1 cellular context compared by ENCODE assay signal in genomic region chr21:16084776-16085364, GRCh38.
TF ChIP-seq lines count a peak whose summit lies in the region.

No MANE protein-coding gene starts in this region.

TF ChIP-seq in HepG2, 621 proteins besides CTCF, POLR2A, EP300 and RAD21 (continued from another document):
- TF ChIP-seq, protein P1, sequence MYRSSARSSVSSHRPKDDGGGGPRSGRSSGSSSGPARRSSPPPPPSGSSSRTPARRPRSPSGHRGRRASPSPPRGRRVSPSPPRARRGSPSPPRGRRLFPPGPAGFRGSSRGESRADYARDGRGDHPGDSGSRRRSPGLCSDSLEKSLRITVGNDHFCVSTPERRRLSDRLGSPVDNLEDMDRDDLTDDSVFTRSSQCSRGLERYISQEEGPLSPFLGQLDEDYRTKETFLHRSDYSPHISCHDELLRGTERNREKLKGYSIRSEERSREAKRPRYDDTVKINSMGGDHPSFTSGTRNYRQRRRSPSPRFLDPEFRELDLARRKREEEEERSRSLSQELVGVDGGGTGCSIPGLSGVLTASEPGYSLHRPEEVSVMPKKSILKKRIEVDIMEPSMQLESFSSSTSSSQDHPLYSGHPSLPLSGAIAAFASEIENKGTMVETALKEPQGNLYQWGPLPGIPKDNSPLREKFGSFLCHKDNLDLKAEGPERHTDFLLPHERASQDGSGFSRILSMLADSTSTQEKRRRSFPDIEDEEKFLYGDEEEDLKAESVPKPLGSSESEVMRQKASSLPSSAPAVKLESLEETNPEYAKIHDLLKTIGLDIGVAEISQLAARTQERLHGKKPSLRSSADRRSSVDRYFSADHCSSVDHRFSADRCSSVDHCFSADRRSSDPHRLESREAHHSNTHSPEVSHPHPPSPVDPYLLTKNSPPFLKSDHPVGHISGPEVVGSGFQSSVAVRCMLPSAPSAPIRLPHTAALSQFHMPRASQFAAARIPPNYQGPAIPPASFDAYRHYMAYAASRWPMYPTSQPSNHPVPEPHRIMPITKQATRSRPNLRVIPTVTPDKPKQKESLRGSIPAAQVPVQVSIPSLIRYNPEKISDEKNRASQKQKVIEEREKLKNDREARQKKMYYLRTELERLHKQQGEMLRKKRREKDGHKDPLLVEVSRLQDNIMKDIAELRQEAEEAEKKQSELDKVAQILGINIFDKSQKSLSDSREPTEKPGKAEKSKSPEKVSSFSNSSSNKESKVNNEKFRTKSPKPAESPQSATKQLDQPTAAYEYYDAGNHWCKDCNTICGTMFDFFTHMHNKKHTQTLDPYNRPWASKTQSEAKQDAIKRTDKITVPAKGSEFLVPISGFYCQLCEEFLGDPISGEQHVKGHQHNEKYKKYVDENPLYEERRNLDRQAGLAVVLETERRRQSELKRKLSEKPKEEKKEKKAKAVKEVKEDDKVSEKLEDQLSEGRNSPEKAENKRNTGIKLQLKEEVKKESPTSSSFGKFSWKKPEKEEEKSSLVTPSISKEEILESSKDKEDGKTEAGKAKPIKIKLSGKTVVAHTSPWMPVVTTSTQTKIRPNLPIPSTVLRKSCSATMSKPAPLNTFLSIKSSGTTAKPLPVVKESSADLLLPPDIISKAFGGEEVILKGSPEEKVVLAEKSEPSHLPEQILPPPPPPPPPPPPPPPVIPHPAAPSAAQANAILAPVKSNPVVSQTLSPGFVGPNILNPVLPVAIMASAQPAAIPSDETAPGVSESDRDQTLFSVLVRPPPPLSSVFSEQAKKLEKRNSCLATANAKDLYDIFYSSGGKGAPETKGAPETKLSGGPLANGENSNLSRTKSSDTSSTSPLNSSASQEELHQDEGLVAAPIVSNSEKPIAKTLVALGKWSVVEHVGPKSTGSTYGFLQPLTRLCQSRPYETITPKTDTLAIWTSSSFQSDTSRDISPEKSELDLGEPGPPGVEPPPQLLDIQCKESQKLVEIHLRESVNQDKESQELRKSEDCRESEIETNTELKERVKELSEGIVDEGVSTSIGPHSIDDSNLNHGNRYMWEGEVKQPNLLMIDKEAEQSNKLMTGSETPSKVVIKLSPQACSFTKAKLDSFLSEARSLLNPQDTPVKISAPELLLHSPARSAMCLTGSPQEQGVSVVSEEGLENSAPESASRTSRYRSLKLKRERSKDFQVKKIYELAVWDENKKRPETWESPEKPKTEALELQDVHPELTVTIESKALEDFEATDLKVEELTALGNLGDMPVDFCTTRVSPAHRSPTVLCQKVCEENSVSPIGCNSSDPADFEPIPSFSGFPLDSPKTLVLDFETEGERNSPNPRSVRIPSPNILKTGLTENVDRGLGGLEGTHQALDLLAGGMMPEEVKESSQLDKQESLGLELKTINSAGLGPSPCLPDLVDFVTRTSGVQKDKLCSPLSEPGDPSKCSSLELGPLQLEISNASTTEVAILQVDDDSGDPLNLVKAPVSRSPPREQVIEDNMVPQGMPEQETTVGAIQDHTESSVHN (CRISPR knock-in tag; IDR thresholded peaks at IDR 0.05): no peak
- TF ChIP-seq NONO (IDR thresholded peaks at IDR 0.05) (no peak), NONO (CRISPR knock-in tag; conservative IDR thresholded peaks at IDR 0.05) (no peak), SUZ12 (IDR thresholded peaks at IDR 0.05; ENCODE audit: low read depth, low read length) (no peak), ATF6 (CRISPR knock-in tag; conservative IDR thresholded peaks at IDR 0.05) (no peak), ERF (CRISPR knock-in tag; IDR thresholded peaks at IDR 0.05) (no peak), ZNF142 (CRISPR knock-in tag; IDR thresholded peaks at IDR 0.05) (no peak), PHF20 (CRISPR knock-in tag; IDR thresholded peaks at IDR 0.05) (no peak), ATF1 (CRISPR knock-in tag; IDR thresholded peaks at IDR 0.05) (no peak), ZFP41 (CRISPR knock-in tag; IDR thresholded peaks at IDR 0.05; ENCODE audit: borderline replicate concordance) (no peak)
- TF ChIP-seq, protein P2, sequence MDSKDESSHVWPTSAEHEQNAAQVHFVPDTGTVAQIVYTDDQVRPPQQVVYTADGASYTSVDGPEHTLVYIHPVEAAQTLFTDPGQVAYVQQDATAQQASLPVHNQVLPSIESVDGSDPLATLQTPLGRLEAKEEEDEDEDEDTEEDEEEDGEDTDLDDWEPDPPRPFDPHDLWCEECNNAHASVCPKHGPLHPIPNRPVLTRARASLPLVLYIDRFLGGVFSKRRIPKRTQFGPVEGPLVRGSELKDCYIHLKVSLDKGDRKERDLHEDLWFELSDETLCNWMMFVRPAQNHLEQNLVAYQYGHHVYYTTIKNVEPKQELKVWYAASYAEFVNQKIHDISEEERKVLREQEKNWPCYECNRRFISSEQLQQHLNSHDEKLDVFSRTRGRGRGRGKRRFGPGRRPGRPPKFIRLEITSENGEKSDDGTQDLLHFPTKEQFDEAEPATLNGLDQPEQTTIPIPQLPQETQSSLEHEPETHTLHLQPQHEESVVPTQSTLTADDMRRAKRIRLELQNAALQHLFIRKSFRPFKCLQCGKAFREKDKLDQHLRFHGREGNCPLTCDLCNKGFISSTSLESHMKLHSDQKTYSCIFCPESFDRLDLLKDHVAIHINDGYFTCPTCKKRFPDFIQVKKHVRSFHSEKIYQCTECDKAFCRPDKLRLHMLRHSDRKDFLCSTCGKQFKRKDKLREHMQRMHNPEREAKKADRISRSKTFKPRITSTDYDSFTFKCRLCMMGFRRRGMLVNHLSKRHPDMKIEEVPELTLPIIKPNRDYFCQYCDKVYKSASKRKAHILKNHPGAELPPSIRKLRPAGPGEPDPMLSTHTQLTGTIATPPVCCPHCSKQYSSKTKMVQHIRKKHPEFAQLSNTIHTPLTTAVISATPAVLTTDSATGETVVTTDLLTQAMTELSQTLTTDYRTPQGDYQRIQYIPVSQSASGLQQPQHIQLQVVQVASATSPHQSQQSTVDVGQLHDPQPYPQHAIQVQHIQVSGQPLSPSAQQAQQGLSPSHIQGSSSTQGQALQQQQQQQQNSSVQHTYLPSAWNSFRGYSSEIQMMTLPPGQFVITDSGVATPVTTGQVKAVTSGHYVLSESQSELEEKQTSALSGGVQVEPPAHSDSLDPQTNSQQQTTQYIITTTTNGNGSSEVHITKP (CRISPR knock-in tag; IDR thresholded peaks at IDR 0.05; ENCODE audit: low read depth): no peak
